Comparison of ENCODE assay signal across 15 cellular contexts in genomic region chr2:46844034-46844433, GRCh38.
DNase-seq lines count a peak whose midpoint lies in the region; ATAC-seq and TF ChIP-seq lines count a peak whose summit lies in the region.
"Had no signal": no experiment of that assay in that cellular context is flagged by ENCODE, and none has a peak within 500 bp of the region (broad histone marks: within the 10 kb centered on the region; RNA-seq: fewer than 3 reads in every experiment).

No MANE protein-coding gene starts in this region.

- no peaks in the 10 kb centered on the region for H4K20me1 ChIP-seq in SK-N-SH (ENCODE audit: insufficient read depth)

- peaks cover 29% of the 10 kb centered on the region for H3F3A ChIP-seq in SK-N-SH (replicated peaks; ENCODE audit: insufficient read depth)

- POLR2A ChIA-PET in SK-N-SH (lab: Yijun Ruan, JAX): no interaction called here

- H3K27me3 ChIP-seq in SK-N-SH (ENCODE audit: insufficient read depth) (no peaks in the 10 kb centered on the region), muscle layer of colon (ENCODE audit: control insufficient read depth in 1 of 2, insufficient read depth in 2 of 2, low read length in 2 of 2) (no peaks in the 10 kb centered on the region), sigmoid colon (no peaks in the 10 kb centered on the region)

- no peak overlapping the region for H3K4me3 ChIP-seq in SK-N-SH (ENCODE audit: low read depth in 2 of 2, low read length in 1 of 2)
- no peak overlapping the region for H3K4me3 ChIP-seq in muscle layer of colon (ENCODE audit: low read depth in 1 of 2, low read length in 2 of 2)
- H3K4me3 ChIP-seq in sigmoid colon: no peak overlapping the region
- H3K4me3 ChIP-seq: HAP-1 had no signal

- TF ChIP-seq RAD21 in SK-N-SH (IDR thresholded peaks at IDR 0.05; ENCODE audit: low read length): no peak

- H3K27ac ChIP-seq in SK-N-SH (ENCODE audit: low read depth in 2 of 2, low read length in 1 of 2): no peak overlapping the region
- peak overlapping the region; percentile 17 for H3K27ac ChIP-seq in muscle layer of colon (ENCODE audit: low read depth, low read length)
- peak overlapping the region in 3 of 4 donors; percentile 92 to 95 (median 95) for H3K27ac ChIP-seq in sigmoid colon

- H2AFZ ChIP-seq in SK-N-SH (ENCODE audit: low read depth): no peak overlapping the region

- CTCF ChIA-PET in SK-N-SH (lab: Yijun Ruan, JAX): interaction anchor here (0.9 kb wide), 1 partner anchor 193 kb away, joined by 3 read pairs; no protein-coding TSS in a partner anchor

- H3K36me3 ChIP-seq in SK-N-SH (replicated peaks in 1 of 2; ENCODE audit: control insufficient read depth in 1 of 2, insufficient read depth in 2 of 2, low read length in 1 of 2) (no peaks in the 10 kb centered on the region), muscle layer of colon (ENCODE audit: insufficient read depth, low read length) (no peaks in the 10 kb centered on the region), sigmoid colon (no peaks in the 10 kb centered on the region)
- H3K36me3 ChIP-seq: HAP-1 had no signal

- H3K4me2 ChIP-seq in SK-N-SH: no peak overlapping the region

- H3K36me3 Mint-ChIP-seq in activated naive CD8-positive, alpha-beta T cell treated with anti-CD3 and anti-CD28 coated beads, Interleukin-2, amount 50 U/mL, for 24 hours (ENCODE audit: low read depth): no peaks in the 10 kb centered on the region
- H3K36me3 Mint-ChIP-seq: CD4-positive, alpha-beta memory T cell had no signal

- no peaks in the 10 kb centered on the region for H3K9me3 Mint-ChIP-seq in activated naive CD8-positive, alpha-beta T cell treated with anti-CD3 and anti-CD28 coated beads, Interleukin-2, amount 50 U/mL, for 24 hours
- H3K9me3 Mint-ChIP-seq: CD4-positive, alpha-beta memory T cell; HFFc6 had no signal

- WGBS in SK-N-SH (ENCODE audit: low lambda C conversion rate): 96% methylated on average over 2 of the region's 2 CpGs
- 46 to 94% methylated on average over 2 of the region's 2 CpGs for WGBS in sigmoid colon, 2 donors

- peaks cover 5% of the 10 kb centered on the region; the same call in 1 of the 2 replicates for H3K79me2 ChIP-seq in SK-N-SH (ENCODE audit: insufficient read depth)

- no peaks in the 10 kb centered on the region for H3K9me3 ChIP-seq in SK-N-SH
- H3K9me3 ChIP-seq in muscle layer of colon (ENCODE audit: low read length): no peaks in the 10 kb centered on the region
- no peaks in the 10 kb centered on the region for H3K9me3 ChIP-seq in sigmoid colon
- H3K9me3 ChIP-seq: HAP-1 had no signal

- H3K27me3 Mint-ChIP-seq in activated naive CD8-positive, alpha-beta T cell treated with anti-CD3 and anti-CD28 coated beads, Interleukin-2, amount 50 U/mL, for 24 hours: peaks cover 7% of the 10 kb centered on the region

- no peak for ATAC-seq in activated naive CD8-positive, alpha-beta T cell treated with anti-CD3 and anti-CD28 coated beads, Interleukin-2, amount 50 U/mL, for 24 hours
- ATAC-seq in GM18502 (IDR thresholded peaks at IDR 0.05; ENCODE audit: poor library complexity, unreplicated experiment) (no peak), HG03432 (IDR thresholded peaks at IDR 0.05; ENCODE audit: unreplicated experiment) (no peak)

- TF ChIP-seq CTCF in SK-N-SH (IDR thresholded peaks at IDR 0.05): no peak
- no peak for TF ChIP-seq CTCF in sigmoid colon (IDR thresholded peaks at IDR 0.05)

- TF ChIP-seq EP300 in SK-N-SH (IDR thresholded peaks at IDR 0.05; ENCODE audit: borderline replicate concordance in 1 of 2, low read depth in 1 of 2, low read length in 1 of 2): no peak
- TF ChIP-seq EP300 in sigmoid colon (IDR thresholded peaks at IDR 0.05): peak in 1 of 4 donors; percentile 3

- no peak overlapping the region for H3K27ac Mint-ChIP-seq in activated naive CD8-positive, alpha-beta T cell treated with anti-CD3 and anti-CD28 coated beads, Interleukin-2, amount 50 U/mL, for 24 hours
- H3K27ac Mint-ChIP-seq: CD4-positive, alpha-beta memory T cell; HFFc6 had no signal

- no peaks in the 10 kb centered on the region for H3K9me2 ChIP-seq in SK-N-SH

- no peak overlapping the region for H3K4me3 Mint-ChIP-seq in activated naive CD8-positive, alpha-beta T cell treated with anti-CD3 and anti-CD28 coated beads, Interleukin-2, amount 50 U/mL, for 24 hours
- H3K4me3 Mint-ChIP-seq: CD4-positive, alpha-beta memory T cell; HFFc6 had no signal

- no peak for TF ChIP-seq POLR2A in sigmoid colon (IDR thresholded peaks at IDR 0.05)

- DNase-seq in SK-N-SH: no peak
- no peak for DNase-seq in sigmoid colon
- DNase-seq in activated naive CD8-positive, alpha-beta T cell treated with anti-CD3 and anti-CD28 coated beads, Interleukin-2, amount 50 U/mL, for 24 hours: no peak
- DNase-seq: C1 segment of cervical spinal cord; Calu3; CD4-positive, alpha-beta memory T cell; COR-L47; DMS153; DND-41; GOT3; HFFc6 had no signal

- H3K4me1 ChIP-seq in SK-N-SH (ENCODE audit: control insufficient read depth in 1 of 2, insufficient read depth in 2 of 2, low read depth in 1 of 2, low read length in 1 of 2) (peaks cover 32 to 42% of the 10 kb centered on the region in 2 experiments), muscle layer of colon (ENCODE audit: insufficient read depth, low read length) (peaks cover 55% of the 10 kb centered on the region), sigmoid colon (peaks cover 0 to 64% (median 53%) of the 10 kb centered on the region in 4 donors)
- H3K4me1 ChIP-seq: HAP-1 had no signal

- H3K4me1 Mint-ChIP-seq in activated naive CD8-positive, alpha-beta T cell treated with anti-CD3 and anti-CD28 coated beads, Interleukin-2, amount 50 U/mL, for 24 hours: peaks cover 4% of the 10 kb centered on the region

- intact Hi-C loops in sigmoid colon (cut with DNase I): no loop called here

- H3K9ac ChIP-seq in SK-N-SH: no peak overlapping the region
- no peak overlapping the region for H3K9ac ChIP-seq in muscle layer of colon (ENCODE audit: low read length)

TF ChIP-seq in SK-N-SH, 30 proteins besides CTCF, POLR2A, EP300 and RAD21:
- 0 out of 2 replicates have a peak, but pooled peaks have one; percentile 20 for TF ChIP-seq PBX3 (IDR thresholded peaks at IDR 0.05)
- TF ChIP-seq IRF3 (IDR thresholded peaks at IDR 0.05; ENCODE audit: low read depth, low read length): no peak
- peak; percentile 51; the same call in 1 of the 2 replicates for TF ChIP-seq TCF12 (IDR thresholded peaks at IDR 0.05)

Comparison
In these comparisons a context has a peak if more than half of its experiments do, and no peak if none do; other contexts are left out.
1. H3K27ac ChIP-seq: peak in muscle layer of colon (single experiment) and sigmoid colon (3 of 4); none in SK-N-SH (0 of 2).